Comparison of ENCODE assay signal across 16 cellular contexts in genomic region chr2:55148269-55148668, GRCh38.
A peak's percentile ranks its signal among the peaks of the same experiment; 100 is the strongest.
DNase-seq lines count a peak whose midpoint lies in the region; ATAC-seq and TF ChIP-seq lines count a peak whose summit lies in the region.
"Had no signal": no experiment of that assay in that cellular context is flagged by ENCODE, and none has a peak within 500 bp of the region (broad histone marks: within the 10 kb centered on the region; RNA-seq: fewer than 3 reads in every experiment).

No MANE protein-coding gene starts in this region.

- no peak for ATAC-seq in GM21515 (IDR thresholded peaks at IDR 0.05; ENCODE audit: unreplicated experiment)
- ATAC-seq: gastrocnemius medialis; HepG2; left lung; stimulated activated naive CD8-positive, alpha-beta T cell treated with anti-CD3 and anti-CD28 coated beads, Interleukin-15, amount 100 ng/mL, for 72 hours had no signal

- DNase-seq in NCI-H748 (lab: John Stamatoyannopoulos, UW; ENCODE audit: unreplicated experiment) (peak; percentile 68), NCI-H748 treated with DMSO at 0.1 percent for 48 hours (lab: John Stamatoyannopoulos, UW) (no peak), NCI-H510A treated with DMSO at 0.1 percent for 48 hours (lab: John Stamatoyannopoulos, UW) (peak; percentile 71), dermis microvascular lymphatic vessel endothelial cell (ENCODE audit: low read depth in 2 of 2) (peak; percentile 43 to 94), suprapubic skin (ENCODE audit: low spot score in 2 of 2) (no peak), amygdala (lab: John Stamatoyannopoulos, UW) (no peak)
- DNase-seq in activated T-cell treated with anti-CD3 and anti-CD28 coated beads, Interleukin-2, amount 50 U/mL, for 1 hour = no peak
- DNase-seq: gastrocnemius medialis; GOT3; left lung; nucleus accumbens; stimulated activated CD4-positive, alpha-beta T cell treated with anti-CD3 and anti-CD28 coated beads, Interleukin-4, amount 100 ng/mL, for 1 hour; stimulated activated naive CD8-positive, alpha-beta T cell treated with anti-CD3 and anti-CD28 coated beads, Interleukin-15, amount 100 ng/mL, for 72 hours had no signal

- H3K9me3 ChIP-seq in suprapubic skin = no peaks in the 10 kb centered on the region
- H3K9me3 ChIP-seq: gastrocnemius medialis, left lung had no signal

- WGBS in suprapubic skin = 35% methylated on average over 2 of the region's 2 CpGs

- TF ChIP-seq CTCF in suprapubic skin (IDR thresholded peaks at IDR 0.05) = no peak

- H3K4me3 ChIP-seq in suprapubic skin = no peak overlapping the region
- H3K4me3 ChIP-seq: gastrocnemius medialis, left lung, SK-N-MC had no signal

- H3K27ac ChIP-seq in suprapubic skin = peak overlapping the region; percentile 20
- H3K27ac ChIP-seq: gastrocnemius medialis, left lung, SK-N-MC had no signal

- no peak for TF ChIP-seq EP300 in suprapubic skin (IDR thresholded peaks at IDR 0.05)

- TF ChIP-seq POLR2A in suprapubic skin (IDR thresholded peaks at IDR 0.05) = no peak

- H3K4me1 ChIP-seq in suprapubic skin = peaks cover 37% of the 10 kb centered on the region

- H3K36me3 ChIP-seq in suprapubic skin = no peaks in the 10 kb centered on the region
- H3K36me3 ChIP-seq: gastrocnemius medialis, left lung had no signal

- H3K27me3 ChIP-seq in suprapubic skin = no peaks in the 10 kb centered on the region
- H3K27me3 ChIP-seq: gastrocnemius medialis, left lung had no signal

Comparison
In these comparisons a context has a peak if more than half of its experiments do, and no peak if none do; other contexts are left out.
1. DNase-seq: peak in NCI-H748 (single experiment), NCI-H510A treated with DMSO at 0.1 percent for 48 hours (single experiment) and dermis microvascular lymphatic vessel endothelial cell (2 of 2); none in NCI-H748 treated with DMSO at 0.1 percent for 48 hours (single experiment), suprapubic skin (0 of 2), amygdala (0 of 56) and activated T-cell treated with anti-CD3 and anti-CD28 coated beads, Interleukin-2, amount 50 U/mL, for 1 hour (single experiment).